ENCODE assay signal across 27 cellular contexts in genomic region chr3:124514681-124515080, GRCh38.
DNase-seq lines count a peak whose midpoint lies in the region; ATAC-seq, FAIRE-seq and TF ChIP-seq lines count a peak whose summit lies in the region.
"Had no signal": no experiment of that assay in that cellular context is flagged by ENCODE, and none has a peak within 500 bp of the region (broad histone marks: within the 10 kb centered on the region; RNA-seq: fewer than 3 reads in every experiment).

No MANE protein-coding gene starts in this region.

- POLR2A ChIA-PET in Caco-2 (lab: Charles Lee) = no interaction called here

- H3K27me3 Mint-ChIP-seq in Caco-2 (ENCODE audit: insufficient read depth, unreplicated experiment) = peaks cover 6% of the 10 kb centered on the region

- H3K4me3 Mint-ChIP-seq in Caco-2 (ENCODE audit: unreplicated experiment) = no peak overlapping the region
- H3K4me3 Mint-ChIP-seq: immature natural killer cell, naive B cell had no signal

- H3K9me3 Mint-ChIP-seq in Caco-2 (ENCODE audit: unreplicated experiment) = no peaks in the 10 kb centered on the region
- H3K9me3 Mint-ChIP-seq: immature natural killer cell had no signal

- TF ChIP-seq CTCF in Caco-2 (IDR thresholded peaks at IDR 0.05; ENCODE audit: insufficient read depth in 1 of 2, low read depth in 1 of 2, low read length in 1 of 2, severe bottlenecking in 1 of 2, unreplicated experiment in 1 of 2) = no peak

- ATAC-seq in GM21825 (IDR thresholded peaks at IDR 0.05; ENCODE audit: unreplicated experiment) = no peak
- ATAC-seq: esophagus mucosa, left ventricle myocardium superior had no signal

- no peaks in the 10 kb centered on the region for H3K36me3 Mint-ChIP-seq in Caco-2 (ENCODE audit: insufficient read depth, unreplicated experiment)
- H3K36me3 Mint-ChIP-seq: immature natural killer cell, naive B cell had no signal

- H3K4me1 Mint-ChIP-seq in Caco-2 (ENCODE audit: low read depth, unreplicated experiment) = peaks cover 9% of the 10 kb centered on the region
- H3K4me1 Mint-ChIP-seq: immature natural killer cell, naive B cell had no signal

- CTCF ChIA-PET in Caco-2 (lab: Charles Lee) = no interaction called here

- DNase-seq in H4 (ENCODE audit: low spot score) = peak; percentile 25
- peak; percentile 28 for DNase-seq in astrocyte of the hippocampus (ENCODE audit: low read depth, low spot score)
- peak; percentile 86 for DNase-seq in kidney glomerular epithelial cell (lab: John Stamatoyannopoulos, UW)
- peak; percentile 80 for DNase-seq in superior temporal gyrus (ENCODE audit: extremely low spot score)
- no peak for DNase-seq in Caco-2
- no peak for DNase-seq in HTR-8/SVneo (ENCODE audit: insufficient read length, low spot score)
- DNase-seq: activated CD4-positive, alpha-beta T cell treated with anti-CD3 and anti-CD28 coated beads, Interleukin-2, amount 50 U/mL, for 1 hour; activated T-cell treated with anti-CD3 and anti-CD28 coated beads, Interleukin-2, amount 50 U/mL, for 48 hours; colonic mucosa; immature natural killer cell; Kasumi-1; left ventricle myocardium superior; naive B cell; NCI-H510A treated with DMSO at 0.1 percent for 48 hours; occipital lobe; SHP77 treated with DMSO at 0.1 percent for 48 hours; stomach; T1000; trophoblast cell; WERI-Rb-1 had no signal

- BruUV-seq in Caco-2 (replicated peaks; lab: Mats Ljungman, UMichigan) = no TSS peak

- H3K27me3 ChIP-seq in Caco-2 (replicated peaks; ENCODE audit: control insufficient read depth, insufficient read depth, low read length) = no peaks in the 10 kb centered on the region
- H3K27me3 ChIP-seq: breast epithelium, colonic mucosa, stomach had no signal

- no peaks in the 10 kb centered on the region for H3K36me3 ChIP-seq in Caco-2 (ENCODE audit: control insufficient read depth, insufficient read depth, low read length)
- H3K36me3 ChIP-seq: breast epithelium, colonic mucosa, stomach, WERI-Rb-1 had no signal

- peaks cover 10% of the 10 kb centered on the region; the same call in 1 of the 2 replicates for H3K4me1 ChIP-seq in Caco-2
- H3K4me1 ChIP-seq: breast epithelium, colonic mucosa had no signal

- no peak overlapping the region for H3K4me3 ChIP-seq in Caco-2 (ENCODE audit: low read depth, low read length)
- H3K4me3 ChIP-seq: breast epithelium, colonic mucosa, skin epidermis, stomach had no signal

- intact Hi-C loops in Caco-2 (cut with micrococcal nuclease; ENCODE audit: unreplicated experiment) = no loop called here

- no peak for FAIRE-seq in HTR-8/SVneo (lab: Jason Lieb, UNC)
- FAIRE-seq: frontal cortex, GM12892, H1 had no signal

- no peaks in the 10 kb centered on the region for H3K9me3 ChIP-seq in Caco-2
- H3K9me3 ChIP-seq: breast epithelium, colonic mucosa, stomach had no signal

- no peak overlapping the region for H3K27ac Mint-ChIP-seq in Caco-2 (ENCODE audit: unreplicated experiment)
- H3K27ac Mint-ChIP-seq: immature natural killer cell, naive B cell had no signal

Comparison
In these comparisons a context has a peak if more than half of its experiments do, and no peak if none do; other contexts are left out.
1. DNase-seq: peak in H4 (single experiment), astrocyte of the hippocampus (single experiment), kidney glomerular epithelial cell (single experiment) and superior temporal gyrus (single experiment); none in Caco-2 (0 of 2) and HTR-8/SVneo (single experiment).